Comparison of ENCODE assay signal across 8 cellular contexts in genomic region chr2:149715005-149715592, GRCh38.
DNase-seq lines count a peak whose midpoint lies in the region; ATAC-seq and TF ChIP-seq lines count a peak whose summit lies in the region.

No MANE protein-coding gene starts in this region.

- H3K9ac ChIP-seq in SK-N-SH = no peak overlapping the region

- H3K79me2 ChIP-seq in SK-N-SH (ENCODE audit: insufficient read depth) = no peaks in the 10 kb centered on the region

- no peak overlapping the region for H3K4me2 ChIP-seq in SK-N-SH

- H3K27me3 ChIP-seq in SK-N-SH (ENCODE audit: insufficient read depth) = no peaks in the 10 kb centered on the region

- H3K36me3 ChIP-seq in SK-N-SH (replicated peaks in 1 of 2; ENCODE audit: control insufficient read depth in 1 of 2, insufficient read depth in 2 of 2, low read length in 1 of 2) = no peaks in the 10 kb centered on the region

- peak; percentile 59 for ATAC-seq in HG02981 (IDR thresholded peaks at IDR 0.05; ENCODE audit: unreplicated experiment)

- DNase-seq in NCI-H748 (lab: John Stamatoyannopoulos, UW; ENCODE audit: unreplicated experiment) (peak; percentile 45), NCI-H748 treated with DMSO at 0.1 percent for 48 hours (lab: John Stamatoyannopoulos, UW) (no peak), SK-N-SH (peak; percentile 14), iris pigment epithelial cell (ENCODE audit: low read depth) (peak; percentile 61), activated gamma-delta T cell (lab: John Stamatoyannopoulos, UW) (no peak), GM19240 (ENCODE audit: insufficient read length, low spot score) (no peak), cerebellum (ENCODE audit: low spot score) (no peak)

- POLR2A ChIA-PET in SK-N-SH (lab: Yijun Ruan, JAX) = no interaction called here

- CTCF ChIA-PET in SK-N-SH (lab: Yijun Ruan, JAX) = interaction anchor here (0.8 to 1.9 kb wide), 4 partner anchors 10 to 119 kb away, joined by 4 to 8 read pairs (median 4); no protein-coding TSS in a partner anchor

- H3K4me1 ChIP-seq in SK-N-SH (ENCODE audit: control insufficient read depth in 1 of 2, insufficient read depth in 2 of 2, low read depth in 1 of 2, low read length in 1 of 2) = no peaks in the 10 kb centered on the region

- no peaks in the 10 kb centered on the region for H3K9me3 ChIP-seq in SK-N-SH

- H3K9me2 ChIP-seq in SK-N-SH = no peaks in the 10 kb centered on the region

- 40% methylated on average over 3 of the region's 3 CpGs for WGBS in SK-N-SH (ENCODE audit: low lambda C conversion rate)

- peak; percentile 66 for TF ChIP-seq RAD21 in SK-N-SH (IDR thresholded peaks at IDR 0.05; ENCODE audit: low read length)

- no peak overlapping the region for H3K4me3 ChIP-seq in SK-N-SH (ENCODE audit: low read depth in 2 of 2, low read length in 1 of 2)

- TF ChIP-seq CTCF in SK-N-SH (IDR thresholded peaks at IDR 0.05) = peak; percentile 71

- TF ChIP-seq EP300 in SK-N-SH (IDR thresholded peaks at IDR 0.05; ENCODE audit: borderline replicate concordance in 1 of 2, low read depth in 1 of 2, low read length in 1 of 2) = no peak

- no peaks in the 10 kb centered on the region for H4K20me1 ChIP-seq in SK-N-SH (ENCODE audit: insufficient read depth)

- no peaks in the 10 kb centered on the region for H3F3A ChIP-seq in SK-N-SH (replicated peaks; ENCODE audit: insufficient read depth)

- peak overlapping the region in 1 of 2 experiments; percentile 22; a peak in 1 of 4 replicates for H3K27ac ChIP-seq in SK-N-SH (ENCODE audit: low read depth in 2 of 2, low read length in 1 of 2)

- no peak overlapping the region; the same call in 1 of the 2 replicates for H2AFZ ChIP-seq in SK-N-SH (ENCODE audit: low read depth)

TF ChIP-seq in SK-N-SH, 30 proteins besides CTCF, POLR2A, EP300 and RAD21:
- TF ChIP-seq REST (IDR thresholded peaks at IDR 0.05; ENCODE audit: low read depth, low read length) = no peak
- no peak for TF ChIP-seq FOXJ3 (CRISPR knock-in tag; IDR thresholded peaks at IDR 0.05)
- TF ChIP-seq SMC3 (IDR thresholded peaks at IDR 0.05; ENCODE audit: low read depth, low read length) = peak; percentile 56

Comparison
In these comparisons a context has a peak if more than half of its experiments do, and no peak if none do; other contexts are left out.
1. DNase-seq: peak in NCI-H748 (single experiment), SK-N-SH (single experiment) and iris pigment epithelial cell (single experiment); none in NCI-H748 treated with DMSO at 0.1 percent for 48 hours (single experiment), activated gamma-delta T cell (single experiment), GM19240 (single experiment) and cerebellum (single experiment).